23 cellular contexts compared by ENCODE assay signal in genomic region chr11:23973244-23973643, GRCh38.
A peak's percentile ranks its signal among the peaks of the same experiment; 100 is the strongest.
DNase-seq lines count a peak whose midpoint lies in the region; ATAC-seq and TF ChIP-seq lines count a peak whose summit lies in the region.
"Had no signal": no experiment of that assay in that cellular context is flagged by ENCODE, and none has a peak within 500 bp of the region (broad histone marks: within the 10 kb centered on the region; RNA-seq: fewer than 3 reads in every experiment).

No MANE protein-coding gene starts in this region.

- DNase-seq in GM23338 (ENCODE audit: low spot score) (peak; percentile 37), astrocyte of the hippocampus (ENCODE audit: low read depth, low spot score) (peak; percentile 58), NCI-H1436 (lab: John Stamatoyannopoulos, UW) (no peak)
- DNase-seq: ACHN; CD4-positive, alpha-beta memory T cell; DMS153; HCEC 1CT; MG63; NCI-H1048; NCI-H1417 treated with DMSO at 0.1 percent for 48 hours; NCI-H187 treated with DMSO at 0.1 percent for 48 hours; NCI-H2107; NCI-H510A treated with DMSO at 0.1 percent for 48 hours; NCI-H82; SIG-M5; T-cell had no signal

- peaks cover 19% of the 10 kb centered on the region for H3K4me1 Mint-ChIP-seq in GM23338
- H3K4me1 Mint-ChIP-seq: CD4-positive, alpha-beta memory T cell; T-cell had no signal

- no peaks in the 10 kb centered on the region for H3K79me2 ChIP-seq in GM23338 (replicated peaks; ENCODE audit: insufficient read depth)

- H3K27me3 ChIP-seq in GM23338 (ENCODE audit: insufficient read depth): no peaks in the 10 kb centered on the region
- no peaks in the 10 kb centered on the region for H3K27me3 ChIP-seq in HUES6 (ENCODE audit: control insufficient read depth, insufficient read depth, low read length)
- no peaks in the 10 kb centered on the region for H3K27me3 ChIP-seq in iPS-18a (ENCODE audit: control insufficient read depth, insufficient read depth, low read length)
- H3K27me3 ChIP-seq: BLaER1 treated with 17β-estradiol and CSF1 and Interleukin-3, amounts not matched to agents 10 nM and 100 nM; MG63 had no signal

- H3K36me3 Mint-ChIP-seq in GM23338 (ENCODE audit: low read depth): no peaks in the 10 kb centered on the region
- H3K36me3 Mint-ChIP-seq: CD4-positive, alpha-beta memory T cell; T-cell had no signal

- H3K9me2 ChIP-seq in GM23338 (ENCODE audit: insufficient read depth): peaks cover 5% of the 10 kb centered on the region; the same call in 1 of the 2 replicates

- no peaks in the 10 kb centered on the region for H3K36me3 ChIP-seq in GM23338 (ENCODE audit: insufficient read depth)
- no peaks in the 10 kb centered on the region for H3K36me3 ChIP-seq in HUES6 (ENCODE audit: control insufficient read depth, insufficient read depth, low read length)
- no peaks in the 10 kb centered on the region for H3K36me3 ChIP-seq in iPS-18a (ENCODE audit: control insufficient read depth, low read depth, low read length)
- H3K36me3 ChIP-seq: BLaER1 treated with 17β-estradiol and CSF1 and Interleukin-3, amounts not matched to agents 10 nM and 100 nM; MG63 had no signal

- H3K9ac ChIP-seq in HUES6 (ENCODE audit: low read length): no peak overlapping the region
- no peak overlapping the region for H3K9ac ChIP-seq in iPS-18a (ENCODE audit: low read length)
- H3K9ac ChIP-seq: BLaER1 treated with 17β-estradiol and CSF1 and Interleukin-3, amounts not matched to agents 10 nM and 100 nM had no signal

- ATAC-seq in GM23338 (peak; percentile 34; the same call in 2 of the 3 replicates), HG03439 (IDR thresholded peaks at IDR 0.05; ENCODE audit: unreplicated experiment) (no peak), HG02623 (IDR thresholded peaks at IDR 0.05; ENCODE audit: unreplicated experiment) (no peak)
- ATAC-seq: K562, Panc1, T-cell had no signal

- peaks cover 18% of the 10 kb centered on the region; the same call in 1 of the 2 replicates for H3K4me1 ChIP-seq in GM23338 (ENCODE audit: insufficient read depth)
- peaks cover 18% of the 10 kb centered on the region for H3K4me1 ChIP-seq in HUES6 (ENCODE audit: control insufficient read depth, insufficient read depth, low read length)
- H3K4me1 ChIP-seq in iPS-18a (ENCODE audit: control insufficient read depth, low read depth, low read length): peaks cover 10% of the 10 kb centered on the region

- no peak overlapping the region for H3K4me2 ChIP-seq in GM23338
- H3K4me2 ChIP-seq: BLaER1 treated with 17β-estradiol and CSF1 and Interleukin-3, amounts not matched to agents 10 nM and 100 nM had no signal

- peak overlapping the region; percentile 15; the same call in 1 of the 2 replicates for H3K27ac Mint-ChIP-seq in GM23338
- H3K27ac Mint-ChIP-seq: CD4-positive, alpha-beta memory T cell; T-cell had no signal

- H3K9me3 Mint-ChIP-seq in GM23338: no peaks in the 10 kb centered on the region

- TF ChIP-seq CTCF in GM23338 (conservative IDR thresholded peaks at IDR 0.05; ENCODE audit: low read depth in 2 of 2): no peak

- no peaks in the 10 kb centered on the region for H4K20me1 ChIP-seq in GM23338 (replicated peaks; ENCODE audit: insufficient read depth)
- H4K20me1 ChIP-seq: BLaER1 treated with 17β-estradiol and CSF1 and Interleukin-3, amounts not matched to agents 10 nM and 100 nM had no signal

- 0 out of 3 replicates have a peak overlapping the region, but pooled peaks have one; percentile 0 for H3K4me3 Mint-ChIP-seq in GM23338
- H3K4me3 Mint-ChIP-seq: CD4-positive, alpha-beta memory T cell; T-cell had no signal

- no peaks in the 10 kb centered on the region for H3F3A ChIP-seq in GM23338 (replicated peaks; ENCODE audit: low read depth)

- H3K9me3 ChIP-seq in HUES6 (ENCODE audit: control insufficient read depth, insufficient read depth, low read depth, low read length): no peaks in the 10 kb centered on the region
- H3K9me3 ChIP-seq in iPS-18a (ENCODE audit: control insufficient read depth, low read depth, low read length): no peaks in the 10 kb centered on the region
- H3K9me3 ChIP-seq: BLaER1 treated with 17β-estradiol and CSF1 and Interleukin-3, amounts not matched to agents 10 nM and 100 nM; MG63 had no signal

- H3K27ac ChIP-seq in GM23338 (ENCODE audit: low read depth): peak overlapping the region; percentile 84; the same call in 1 of the 2 replicates
- peak overlapping the region; percentile 43; the same call in 1 of the 2 replicates for H3K27ac ChIP-seq in HUES6 (ENCODE audit: low read depth, low read length)
- H3K27ac ChIP-seq in iPS-18a (ENCODE audit: low read length): no peak overlapping the region
- H3K27ac ChIP-seq: BLaER1 treated with 17β-estradiol and CSF1 and Interleukin-3, amounts not matched to agents 10 nM and 100 nM had no signal

- no peak overlapping the region for H2AFZ ChIP-seq in GM23338

- H3K27me3 Mint-ChIP-seq in GM23338 (ENCODE audit: insufficient read depth, low read depth, poor library complexity): peaks cover 4% of the 10 kb centered on the region
- H3K27me3 Mint-ChIP-seq: CD4-positive, alpha-beta memory T cell; T-cell had no signal

- no peak overlapping the region for H3K4me3 ChIP-seq in GM23338
- H3K4me3 ChIP-seq in HUES6 (ENCODE audit: low read depth, low read length): no peak overlapping the region
- H3K4me3 ChIP-seq in iPS-18a (ENCODE audit: low read length): peak overlapping the region; percentile 6
- H3K4me3 ChIP-seq: BLaER1 treated with 17β-estradiol and CSF1 and Interleukin-3, amounts not matched to agents 10 nM and 100 nM; K562; MG63 had no signal

TF ChIP-seq in GM23338, 12 proteins besides CTCF, POLR2A, EP300 and RAD21:
- TF ChIP-seq ETS1 (IDR thresholded peaks at IDR 0.05) (no peak), NANOG (IDR thresholded peaks at IDR 0.05; ENCODE audit: borderline replicate concordance) (peak; percentile 63; the same call in 1 of the 2 replicates), JUNB (IDR thresholded peaks at IDR 0.05; ENCODE audit: unreplicated experiment) (no peak), EZH2 (IDR thresholded peaks at IDR 0.05; ENCODE audit: low read depth, unreplicated experiment) (no peak), POLR2AphosphoS5 (IDR thresholded peaks at IDR 0.05; ENCODE audit: low read depth) (no peak)
